In the genomic region with DNA sequence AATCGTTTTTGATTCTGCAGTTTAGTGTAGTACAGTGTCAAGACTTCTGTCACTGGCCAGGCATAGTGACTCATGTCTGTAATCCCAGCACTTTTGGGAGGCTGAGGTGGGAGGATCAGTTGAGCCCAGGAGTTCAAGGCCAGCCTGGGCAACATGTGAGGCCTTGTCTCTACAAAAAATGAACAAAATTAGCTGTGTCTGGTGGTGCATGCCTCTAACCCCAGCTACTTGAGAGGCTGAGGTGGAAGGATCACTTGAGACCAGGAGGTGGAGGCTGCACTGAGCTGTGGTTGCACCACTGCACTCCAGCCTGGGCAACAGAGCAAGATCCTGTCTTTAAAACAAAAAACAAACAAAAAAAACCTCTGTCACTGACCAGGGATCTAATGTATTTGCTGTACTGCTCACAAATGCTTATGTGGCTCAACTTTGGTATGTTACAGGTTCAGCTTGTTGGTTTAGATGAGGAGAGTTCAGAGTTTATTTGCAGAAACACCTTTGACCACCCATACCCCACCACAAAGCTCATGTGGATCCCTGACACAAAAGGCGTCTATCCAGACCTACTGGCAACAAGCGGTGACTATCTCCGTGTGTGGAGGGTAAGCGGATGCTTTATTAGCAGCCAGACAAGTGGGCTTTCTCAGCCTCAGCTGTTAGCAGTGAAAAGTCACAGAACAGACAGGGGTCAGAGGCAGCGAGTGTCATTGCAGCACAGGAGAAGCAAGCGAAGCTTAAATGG, we compare ENCODE assay signal across 1 cellular context.
A peak's percentile ranks its signal among the peaks of the same experiment; 100 is the strongest.
TF ChIP-seq lines count a peak whose summit lies in the region.

No MANE protein-coding gene starts in this region.

TF ChIP-seq in K562, 482 proteins besides CTCF, POLR2A, EP300 and RAD21:
- TF ChIP-seq PATZ1 (CRISPR knock-in tag; IDR thresholded peaks at IDR 0.05; ENCODE audit: borderline replicate concordance) = no peak
- TF ChIP-seq POLR2AphosphoS5 (IDR thresholded peaks at IDR 0.05; ENCODE audit: control insufficient read depth, insufficient read depth, low read depth, low read length) = no peak
- peak; percentile 57 for TF ChIP-seq ZNF121 (CRISPR knock-in tag; conservative IDR thresholded peaks at IDR 0.05)
- TF ChIP-seq ZNF668 (CRISPR knock-in tag; IDR thresholded peaks at IDR 0.05) = no peak
